Comparison of ENCODE assay signal across 1 cellular context in genomic region chr6:37060195-37060559, GRCh38.
TF ChIP-seq lines count a peak whose summit lies in the region.

No MANE protein-coding gene starts in this region.

TF ChIP-seq in H1, 55 proteins besides CTCF, POLR2A, EP300 and RAD21 (continued from another document):
- TF ChIP-seq GABPA (IDR thresholded peaks at IDR 0.05; ENCODE audit: borderline replicate concordance, insufficient read depth, low read length) (no peak), TBP (IDR thresholded peaks at IDR 0.05; ENCODE audit: low read depth, low read length) (no peak), RFX5 (IDR thresholded peaks at IDR 0.05; ENCODE audit: borderline replicate concordance, low read depth, low read length) (no peak), BCL11A (IDR thresholded peaks at IDR 0.05; ENCODE audit: low read depth in 2 of 2, low read length in 2 of 2) (no peak), EGR1 (IDR thresholded peaks at IDR 0.05; ENCODE audit: borderline replicate concordance, low read depth, low read length) (no peak), CREB1 (IDR thresholded peaks at IDR 0.05) (no peak), POU5F1 (IDR thresholded peaks at IDR 0.05; ENCODE audit: low read depth, low read length) (no peak), KDM5A (IDR thresholded peaks at IDR 0.05; ENCODE audit: low read length) (no peak), GTF2F1 (IDR thresholded peaks at IDR 0.05; ENCODE audit: borderline replicate concordance, low read depth, low read length) (no peak), RNF2 (IDR thresholded peaks at IDR 0.05; ENCODE audit: borderline replicate concordance, low read depth, low read length, missing control alignments, poor library complexity, severe bottlenecking) (no peak)
TF ChIP-seq in H1: peak in this region for 0.
